In the genomic region with DNA sequence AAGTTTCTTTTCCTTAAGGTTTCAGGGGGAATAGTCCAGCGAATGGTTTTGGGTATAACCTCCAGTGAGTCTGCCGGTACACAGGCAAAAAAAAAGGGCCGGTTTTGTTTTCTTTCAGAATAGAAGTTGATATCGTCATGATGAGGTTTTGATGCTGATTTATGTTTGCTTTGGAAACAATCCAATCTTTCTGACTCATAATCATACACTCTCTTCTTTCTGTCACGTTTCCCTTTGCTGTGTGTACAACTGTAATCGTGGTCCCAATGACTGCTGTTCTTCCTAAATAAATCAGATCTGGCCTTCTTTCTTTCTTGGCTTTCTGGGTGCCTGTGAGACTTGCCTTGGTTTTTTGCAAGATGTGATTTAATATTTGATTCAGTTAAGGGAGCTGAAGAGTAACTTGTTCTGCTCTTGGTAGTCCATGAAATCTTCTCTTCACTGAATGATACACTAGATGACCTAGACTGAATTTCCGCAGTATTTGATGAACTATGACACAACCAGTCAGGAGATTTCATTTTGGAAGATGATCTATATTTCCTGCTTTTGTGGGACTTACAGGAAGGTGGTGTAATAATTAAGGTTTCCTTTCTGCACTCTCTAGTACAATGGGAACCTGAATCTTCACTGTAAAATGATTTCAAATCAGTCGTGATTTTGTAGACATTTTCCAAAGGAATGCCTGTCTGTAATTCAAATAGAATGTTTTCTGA, we compare ENCODE assay signal across 12 cellular contexts. TPM values are rescaled to one million over a fixed set of nuclear protein-coding genes. Genes with fewer than 3 reads are reported as not detected.
DNase-seq lines count a peak whose midpoint lies in the region; ATAC-seq and TF ChIP-seq lines count a peak whose summit lies in the region.
"Had no signal": no experiment of that assay in that cellular context is flagged by ENCODE, and none has a peak within 500 bp of the region (broad histone marks: within the 10 kb centered on the region; RNA-seq: fewer than 3 reads in every experiment).

No MANE protein-coding gene starts in this region.

- H3K27ac ChIP-seq in ACC112 (ENCODE audit: low read depth, low read length) (peak overlapping the region; percentile 73), testis (no peak overlapping the region)

- H3K4me3 ChIP-seq in ACC112 (ENCODE audit: low read depth, low read length) (peak overlapping the region; percentile 58), fibroblast of villous mesenchyme (ENCODE audit: low read depth, low read length) (no peak overlapping the region), testis (no peak overlapping the region)

- H3K27me3 ChIP-seq in ACC112 (ENCODE audit: insufficient read depth, low read length) (peaks cover 32% of the 10 kb centered on the region), testis (no peaks in the 10 kb centered on the region)

- no peak for ATAC-seq in HG03045 (IDR thresholded peaks at IDR 0.05; ENCODE audit: unreplicated experiment)
- ATAC-seq: naive thymus-derived CD8-positive, alpha-beta T cell had no signal

- DNase-seq in H4 (ENCODE audit: low spot score), result peak; percentile 18
- DNase-seq in SHP77 treated with DMSO at 0.1 percent for 48 hours (lab: John Stamatoyannopoulos, UW), result peak; percentile 85
- peak; percentile 42 for DNase-seq in fibroblast of villous mesenchyme (ENCODE audit: low read depth)
- DNase-seq in testis, result no peak
- no peak for DNase-seq in NCI-H2081 treated with DMSO at 0.1 percent for 48 hours (lab: John Stamatoyannopoulos, UW)
- DNase-seq in cortex of kidney (lab: John Stamatoyannopoulos, UW), result no peak
- DNase-seq: DND-41; naive thymus-derived CD8-positive, alpha-beta T cell had no signal

- intact Hi-C loops in testis (cut with DNase I; ENCODE audit: low total_unique reads), result no loop called here

- no peaks in the 10 kb centered on the region for H3K36me3 ChIP-seq in ACC112 (ENCODE audit: insufficient read depth, low read length)
- H3K36me3 ChIP-seq in testis (ENCODE audit: low read depth, missing control alignments), result no peaks in the 10 kb centered on the region

- no peaks in the 10 kb centered on the region for H3K79me2 ChIP-seq in ACC112 (ENCODE audit: control insufficient read depth, insufficient read depth, low read length, unreplicated experiment)

- H3K4me1 ChIP-seq in ACC112 (ENCODE audit: control insufficient read depth, insufficient read depth, low read length, unreplicated experiment) (peaks cover 16% of the 10 kb centered on the region), testis (peaks cover 3% of the 10 kb centered on the region)

- TF ChIP-seq CTCF in fibroblast of villous mesenchyme (IDR thresholded peaks at IDR 0.05; ENCODE audit: insufficient read depth, low read depth, low read length) (no peak), testis (IDR thresholded peaks at IDR 0.05) (no peak)

- WGBS in testis, 2 donors, result 49 to 54% methylated on average over 8 of the region's 8 CpGs

- H3K9me3 ChIP-seq in testis, result no peaks in the 10 kb centered on the region

- no peak for TF ChIP-seq POLR2A in testis (IDR thresholded peaks at IDR 0.05)

- peak overlapping the region; percentile 61 for H2AFZ ChIP-seq in ACC112 (ENCODE audit: low read length, unreplicated experiment)

RNA-seq across cellular contexts. Expression of gene METTL21C, which starts 34.9 kb away (rescaled TPM):
- total RNA-seq in H4 (2014; rRNA removed; shearing (Covaris generic)), result not detected in 2 replicates
- total RNA-seq in fibroblast of villous mesenchyme (not detected in 2 replicates), testis (under 1 TPM in 1 of 2 donors, not detected in 1; 0.25 TPM)
- 1.8 TPM for polyA plus RNA-seq in testis (ENCODE audit: insufficient read depth, low read depth, low replicate concordance)
- total RNA-seq: epithelial cell of proximal tubule; naive thymus-derived CD8-positive, alpha-beta T cell; T-helper 2 cell treated with Interferon-gamma antibody and Interleukin-4, amounts not matched to agents 100 ng/mL and 5 ng/mL, for 36 hours had no signal

RNA-seq across cellular contexts. Expression of gene TEX30, which starts 43.9 kb away (rescaled TPM):
- 32.0 and 36.1 TPM in 2 replicates for total RNA-seq in H4 (2014; rRNA removed; shearing (Covaris generic))
- total RNA-seq in fibroblast of villous mesenchyme, result 14.2 and 27.6 TPM in 2 replicates
- 100 to 1,000 TPM in 1 of 2 donors, 10 to 100 TPM in 1; 80.1 to 123 TPM for total RNA-seq in testis
- polyA plus RNA-seq in testis (ENCODE audit: insufficient read depth, low read depth, low replicate concordance), result 241 TPM

Comparison
In these comparisons a context has a peak if more than half of its experiments do, and no peak if none do; other contexts are left out.
1. DNase-seq: peak in H4 (single experiment), SHP77 treated with DMSO at 0.1 percent for 48 hours (single experiment) and fibroblast of villous mesenchyme (single experiment); none in testis (single experiment), NCI-H2081 treated with DMSO at 0.1 percent for 48 hours (single experiment) and cortex of kidney (single experiment).